In genomic region chr18:75472391-75472790, GRCh38 we compare ENCODE assay signal across 32 cellular contexts. TPM values are rescaled to one million over a fixed set of nuclear protein-coding genes. Genes with fewer than 3 reads are reported as not detected.
"Had no signal": no experiment of that assay in that cellular context is flagged by ENCODE, and none has a peak within 500 bp of the region (broad histone marks: within the 10 kb centered on the region; RNA-seq: fewer than 3 reads in every experiment).

No MANE protein-coding gene starts in this region.

- DNase-seq: activated CD4-positive, alpha-beta memory T cell treated with anti-CD3 and anti-CD28 coated beads for 36 hours; activated CD4-positive, alpha-beta T cell treated with anti-CD3 and anti-CD28 coated beads, Interleukin-2, amount 10 ng/mL, durations not matched to agents 7 days and 5 days; activated CD4-positive, CD25-positive, alpha-beta regulatory T cell treated with anti-CD3 and anti-CD28 coated beads, Interleukin-2, amount 50 U/mL, for 72 hours; activated CD8-positive, alpha-beta memory T cell treated with anti-CD3 and anti-CD28 coated beads for 24 hours; activated effector memory CD4-positive, alpha-beta T cell treated with anti-CD3 and anti-CD28 coated beads, Interleukin-2, amount 50 U/mL, for 16 hours; activated naive CD4-positive, alpha-beta T cell treated with Interleukin-2 at 50 U/mL for 16 hours; activated naive CD8-positive, alpha-beta T cell treated with anti-CD3 and anti-CD28 coated beads, Interleukin-2, amount 50 U/mL, for 24 hours; activated T-cell treated with anti-CD3 and anti-CD28 coated beads, Interleukin-2, amount 50 U/mL, for 4 hours; amniotic stem cell; body of pancreas; central memory CD4-positive, alpha-beta T cell; NCI-H1105; NCI-H1436 treated with DMSO at 0.1 percent for 48 hours; NCI-H1930; NCI-H345; NCI-H510A; NCI-H526 treated with DMSO at 0.1 percent for 48 hours; NCI-H82; NK-92 treated with Interleukin-12 subunit alpha and Interleukin-12 subunit beta, amount 100 ng/mL, for 24 hours; OCI-M1; Right ventricle myocardium superior had no signal

- H3K4me1 ChIP-seq: ascending aorta, body of pancreas had no signal

- H3K9me3 Mint-ChIP-seq: activated CD4-positive, alpha-beta memory T cell treated with anti-CD3 and anti-CD28 coated beads for 36 hours; activated CD4-positive, alpha-beta T cell treated with anti-CD3 and anti-CD28 coated beads, Interleukin-2, amount 10 ng/mL, durations not matched to agents 7 days and 5 days; activated naive CD4-positive, alpha-beta T cell treated with anti-CD3 and anti-CD28 coated beads, Interleukin-2, amount 50 U/mL, for 72 hours; activated naive CD8-positive, alpha-beta T cell treated with anti-CD3 and anti-CD28 coated beads, Interleukin-2, amount 50 U/mL, for 24 hours; activated T-cell treated with anti-CD3 and anti-CD28 coated beads, Interleukin-2, amount 50 U/mL, for 4 hours; T-helper 1 cell treated with Interleukin-12 subunit alpha and Interleukin-12 subunit beta and Interleukin-4 antibody, amounts not matched to agents 30 μg/mL and 1 μg/mL, for 36 hours; WTC11 had no signal

- H3K27me3 ChIP-seq: ascending aorta, body of pancreas, MG63 had no signal

- H3K9ac ChIP-seq: KMS-11 had no signal

- H3K4me2 ChIP-seq: KMS-11 had no signal

- H3K27ac ChIP-seq: ascending aorta, body of pancreas, KMS-11, RWPE1 had no signal

- H3K36me3 ChIP-seq: ascending aorta, MG63 had no signal

- H3K9me3 ChIP-seq: ascending aorta, body of pancreas, MG63 had no signal

- H3K4me3 ChIP-seq: ascending aorta, body of pancreas, MG63 had no signal

- H3K36me3 Mint-ChIP-seq: activated CD4-positive, alpha-beta memory T cell treated with anti-CD3 and anti-CD28 coated beads for 36 hours; activated naive CD4-positive, alpha-beta T cell treated with anti-CD3 and anti-CD28 coated beads, Interleukin-2, amount 50 U/mL, for 72 hours; WTC11 had no signal

- H3K27ac Mint-ChIP-seq: activated CD4-positive, alpha-beta memory T cell treated with anti-CD3 and anti-CD28 coated beads for 36 hours; activated CD4-positive, alpha-beta T cell treated with anti-CD3 and anti-CD28 coated beads, Interleukin-2, amount 10 ng/mL, durations not matched to agents 7 days and 5 days; activated naive CD4-positive, alpha-beta T cell treated with anti-CD3 and anti-CD28 coated beads, Interleukin-2, amount 50 U/mL, for 72 hours; activated naive CD8-positive, alpha-beta T cell treated with anti-CD3 and anti-CD28 coated beads, Interleukin-2, amount 50 U/mL, for 24 hours; T-helper 1 cell treated with Interleukin-12 subunit alpha and Interleukin-12 subunit beta and Interleukin-4 antibody, amounts not matched to agents 30 μg/mL and 1 μg/mL, for 36 hours; WTC11 had no signal

- H3K4me1 Mint-ChIP-seq: activated CD4-positive, alpha-beta T cell treated with anti-CD3 and anti-CD28 coated beads, Interleukin-2, amount 10 ng/mL, durations not matched to agents 7 days and 5 days; activated naive CD8-positive, alpha-beta T cell treated with anti-CD3 and anti-CD28 coated beads, Interleukin-2, amount 50 U/mL, for 24 hours had no signal

- H3K4me3 Mint-ChIP-seq: activated CD4-positive, alpha-beta memory T cell treated with anti-CD3 and anti-CD28 coated beads for 36 hours; activated CD4-positive, alpha-beta T cell treated with anti-CD3 and anti-CD28 coated beads, Interleukin-2, amount 10 ng/mL, durations not matched to agents 7 days and 5 days; activated naive CD8-positive, alpha-beta T cell treated with anti-CD3 and anti-CD28 coated beads, Interleukin-2, amount 50 U/mL, for 24 hours; activated T-cell treated with anti-CD3 and anti-CD28 coated beads, Interleukin-2, amount 50 U/mL, for 4 hours; T-helper 1 cell treated with Interleukin-12 subunit alpha and Interleukin-12 subunit beta and Interleukin-4 antibody, amounts not matched to agents 30 μg/mL and 1 μg/mL, for 36 hours; WTC11 had no signal

- ATAC-seq: activated naive CD4-positive, alpha-beta T cell treated with anti-CD3 and anti-CD28 coated beads, Interleukin-2, amount 50 U/mL, for 72 hours; activated naive CD8-positive, alpha-beta T cell treated with anti-CD3 and anti-CD28 coated beads, Interleukin-2, amount 50 U/mL, for 24 hours; activated T-cell treated with anti-CD3 and anti-CD28 coated beads, Interleukin-2, amount 50 U/mL, for 4 hours; body of pancreas; Panc1; WTC11 had no signal

RNA-seq across cellular contexts. Expression of gene SMIM21, which starts 44.9 kb away (rescaled TPM):
- total RNA-seq: activated CD4-positive, alpha-beta memory T cell treated with anti-CD3 and anti-CD28 coated beads for 36 hours; activated CD4-positive, alpha-beta T cell treated with anti-CD3 and anti-CD28 coated beads, Interleukin-2, amount 10 ng/mL, durations not matched to agents 7 days and 5 days; activated naive CD4-positive, alpha-beta T cell treated with anti-CD3 and anti-CD28 coated beads, Interleukin-2, amount 50 U/mL, for 72 hours; activated T-cell treated with anti-CD3 and anti-CD28 coated beads, Interleukin-2, amount 50 U/mL, for 4 hours; ascending aorta; body of pancreas; bronchial epithelial cell; chondrocyte; Right ventricle myocardium superior; SK-MEL-5; WTC11 had no signal
